In genomic region chrX:137171626-137172025, GRCh38 we compare ENCODE assay signal across 26 cellular contexts.
"Had no signal": no experiment of that assay in that cellular context is flagged by ENCODE, and none has a peak within 500 bp of the region (broad histone marks: within the 10 kb centered on the region; RNA-seq: fewer than 3 reads in every experiment).

No MANE protein-coding gene starts in this region.

- ATAC-seq: activated CD8-positive, alpha-beta T cell treated with anti-CD3 and anti-CD28 coated beads, Interleukin-2, amount 10 ng/mL, durations not matched to agents 7 days and 5 days; Panc1 had no signal

- DNase-seq: activated CD4-positive, alpha-beta T cell treated with anti-CD3 and anti-CD28 coated beads for 1 hour; activated CD4-positive, alpha-beta T cell treated with anti-CD3 and anti-CD28 coated beads, Interleukin-2, amount 10 ng/mL, durations not matched to agents 7 days and 5 days; activated CD4-positive, alpha-beta T cell treated with anti-CD3 and anti-CD28 coated beads, Interleukin-2, amount 50 U/mL, for 48 hours; activated CD4-positive, CD25-positive, alpha-beta regulatory T cell; activated CD8-positive, alpha-beta T cell treated with anti-CD3 and anti-CD28 coated beads, Interleukin-2, amount 10 ng/mL, durations not matched to agents 7 days and 5 days; activated gamma-delta T cell; activated naive CD4-positive, alpha-beta T cell treated with Interleukin-2 at 50 U/mL for 16 hours; activated naive CD8-positive, alpha-beta T cell treated with anti-CD3 and anti-CD28 coated beads, Interleukin-2, amount 10 ng/mL, durations not matched to agents 7 days and 5 days; activated T-cell treated with anti-CD3 and anti-CD28 coated beads, Interleukin-2, amount 50 U/mL, for 24 hours; amygdala; Kasumi-1; KG1; MG63; NCI-H1048; NCI-H1436; NCI-H1694; NCI-H1930; NCI-H2107; NCI-H345; NCI-H524 treated with DMSO at 0.1 percent for 48 hours; NCI-H774; SHP77; SJCRH30; T1000; WERI-Rb-1 had no signal
